8 cellular contexts compared by ENCODE assay signal in genomic region chr12:59113831-59114273, GRCh38.
A peak's percentile ranks its signal among the peaks of the same experiment; 100 is the strongest.
DNase-seq lines count a peak whose midpoint lies in the region; ATAC-seq, FAIRE-seq and TF ChIP-seq lines count a peak whose summit lies in the region.

No MANE protein-coding gene starts in this region.

- H3K4me3 ChIP-seq in pancreas = no peak overlapping the region

- H3K4me1 Mint-ChIP-seq in immature natural killer cell = no peaks in the 10 kb centered on the region

- WGBS in pancreas, 2 donors = 7 to 10% methylated on average over 6 of the region's 6 CpGs

- H3K4me1 ChIP-seq in pancreas = no peaks in the 10 kb centered on the region

- DNase-seq in DMS153 treated with DMSO at 0.1 percent for 48 hours (lab: John Stamatoyannopoulos, UW; ENCODE audit: unreplicated experiment) (peak; percentile 55), NCI-H345 treated with DMSO at 0.1 percent for 48 hours (lab: John Stamatoyannopoulos, UW; ENCODE audit: unreplicated experiment) (peak; percentile 68), foreskin melanocyte (peak; percentile 57), pancreas (peak; percentile 65 to 80 (median 70)), immature natural killer cell (no peak)
- DNase-seq in activated CD4-positive, alpha-beta T cell treated with anti-CD3 and anti-CD28 coated beads, Interleukin-2, amount 50 U/mL, for 48 hours = peak; percentile 62 to 63

- no peak for FAIRE-seq in pancreas (lab: Jason Lieb, UNC)

- no peak overlapping the region for H3K27ac Mint-ChIP-seq in immature natural killer cell

- H3K27me3 ChIP-seq in pancreas = no peaks in the 10 kb centered on the region

- H3K4me3 Mint-ChIP-seq in immature natural killer cell = no peak overlapping the region

- no peaks in the 10 kb centered on the region for H3K36me3 Mint-ChIP-seq in immature natural killer cell

- H3K27ac ChIP-seq in pancreas = peak overlapping the region in 1 of 4 donors; percentile 37

- no peaks in the 10 kb centered on the region for H3K36me3 ChIP-seq in pancreas

- TF ChIP-seq CTCF in pancreas (IDR thresholded peaks at IDR 0.05) = peak; percentile 76 to 83 (median 82)

- H3K27me3 Mint-ChIP-seq in immature natural killer cell (ENCODE audit: low read depth in 3 of 3) = peaks cover 0 to 2% (median 2%) of the 10 kb centered on the region in 3 donors

- peaks cover 0 to 3% (median 0%) of the 10 kb centered on the region in 6 donors for H3K9me3 Mint-ChIP-seq in immature natural killer cell

- no peaks in the 10 kb centered on the region for H3K9me3 ChIP-seq in pancreas

- ATAC-seq in GM19463 (IDR thresholded peaks at IDR 0.05; ENCODE audit: unreplicated experiment) = peak; percentile 81
- ATAC-seq in HG03457 (IDR thresholded peaks at IDR 0.05; ENCODE audit: unreplicated experiment) = peak; percentile 72
- ATAC-seq in pancreas = peak; percentile 92 to 96 (median 96)

- intact Hi-C loops in pancreas (cut with DNase I) = no loop called here

Comparison
In these comparisons a context has a peak if more than half of its experiments do, and no peak if none do; other contexts are left out.
1. DNase-seq: peak in DMS153 treated with DMSO at 0.1 percent for 48 hours (single experiment), NCI-H345 treated with DMSO at 0.1 percent for 48 hours (single experiment), activated CD4-positive, alpha-beta T cell treated with anti-CD3 and anti-CD28 coated beads, Interleukin-2, amount 50 U/mL, for 48 hours (2 of 2), foreskin melanocyte (single experiment) and pancreas (6 of 6); none in immature natural killer cell (0 of 3).
2. Peak in every context shown above with its lines, with median percentiles within 50 percentile points of each other: ATAC-seq.